In genomic region chr12:120215357-120215735, GRCh38 we compare ENCODE assay signal across 19 cellular contexts. TPM values are rescaled to one million over a fixed set of nuclear protein-coding genes. Genes with fewer than 3 reads are reported as not detected.
DNase-seq lines count a peak whose midpoint lies in the region; ATAC-seq and TF ChIP-seq lines count a peak whose summit lies in the region.
"Had no signal": no experiment of that assay in that cellular context is flagged by ENCODE, and none has a peak within 500 bp of the region (broad histone marks: within the 10 kb centered on the region; RNA-seq: fewer than 3 reads in every experiment).

No MANE protein-coding gene starts in this region.

- TF ChIP-seq CTCF in RWPE1 (conservative IDR thresholded peaks at IDR 0.05; ENCODE audit: low read depth), result no peak

- POLR2A ChIA-PET in RWPE1 (lab: Yijun Ruan, JAX; ENCODE audit: low non-redundant PET), result no interaction called here

- ATAC-seq in activated T-cell treated with anti-CD3 and anti-CD28 coated beads, Interleukin-2, amount 50 U/mL, for 72 hours (replicated peaks in 1 of 2), result no peak
- ATAC-seq in activated T-cell treated with anti-CD3 and anti-CD28 coated beads, Interleukin-2, amount 50 U/mL, for 4 hours, result no peak
- ATAC-seq in stimulated activated effector memory CD8-positive, alpha-beta T cell treated with anti-CD3 and anti-CD28 coated beads, Interleukin-12 subunit alpha, Interleukin-12 subunit beta, amount 100 ng/mL, for 72 hours, result no peak
- no peak for ATAC-seq in HG03469 (IDR thresholded peaks at IDR 0.05; ENCODE audit: unreplicated experiment)
- ATAC-seq: CD8-positive, alpha-beta T cell had no signal

- H3K36me3 Mint-ChIP-seq in activated T-cell treated with anti-CD3 and anti-CD28 coated beads, Interleukin-2, amount 50 U/mL, for 72 hours (ENCODE audit: insufficient read depth in 2 of 2), result peaks cover 1 to 2% of the 10 kb centered on the region in 2 donors
- H3K36me3 Mint-ChIP-seq in activated T-cell treated with anti-CD3 and anti-CD28 coated beads, Interleukin-2, amount 50 U/mL, for 4 hours (ENCODE audit: insufficient read depth), result peaks cover 26% of the 10 kb centered on the region
- H3K36me3 Mint-ChIP-seq in stimulated activated effector memory CD8-positive, alpha-beta T cell treated with anti-CD3 and anti-CD28 coated beads, Interleukin-12 subunit alpha, Interleukin-12 subunit beta, amount 100 ng/mL, for 72 hours, result peaks cover 80% of the 10 kb centered on the region

- CTCF ChIA-PET in RWPE1 (lab: Yijun Ruan, JAX), result no interaction called here

- H3K4me1 Mint-ChIP-seq in activated T-cell treated with anti-CD3 and anti-CD28 coated beads, Interleukin-2, amount 50 U/mL, for 72 hours (ENCODE audit: low read depth), result no peaks in the 10 kb centered on the region
- H3K4me1 Mint-ChIP-seq in activated T-cell treated with anti-CD3 and anti-CD28 coated beads, Interleukin-2, amount 50 U/mL, for 4 hours (ENCODE audit: low read depth), result no peaks in the 10 kb centered on the region
- H3K4me1 Mint-ChIP-seq in stimulated activated effector memory CD8-positive, alpha-beta T cell treated with anti-CD3 and anti-CD28 coated beads, Interleukin-12 subunit alpha, Interleukin-12 subunit beta, amount 100 ng/mL, for 72 hours, result peaks cover 8% of the 10 kb centered on the region

- H3K9me3 Mint-ChIP-seq in activated T-cell treated with anti-CD3 and anti-CD28 coated beads, Interleukin-2, amount 50 U/mL, for 72 hours, result no peaks in the 10 kb centered on the region
- no peaks in the 10 kb centered on the region for H3K9me3 Mint-ChIP-seq in activated T-cell treated with anti-CD3 and anti-CD28 coated beads, Interleukin-2, amount 50 U/mL, for 4 hours
- H3K9me3 Mint-ChIP-seq in stimulated activated effector memory CD8-positive, alpha-beta T cell treated with anti-CD3 and anti-CD28 coated beads, Interleukin-12 subunit alpha, Interleukin-12 subunit beta, amount 100 ng/mL, for 72 hours, result no peaks in the 10 kb centered on the region
- H3K9me3 Mint-ChIP-seq: CD8-positive, alpha-beta T cell; HFFc6 had no signal

- H3K27ac Mint-ChIP-seq in activated T-cell treated with anti-CD3 and anti-CD28 coated beads, Interleukin-2, amount 50 U/mL, for 72 hours, result peak overlapping the region; percentile 79
- peak overlapping the region; percentile 80 for H3K27ac Mint-ChIP-seq in stimulated activated effector memory CD8-positive, alpha-beta T cell treated with anti-CD3 and anti-CD28 coated beads, Interleukin-12 subunit alpha, Interleukin-12 subunit beta, amount 100 ng/mL, for 72 hours
- H3K27ac Mint-ChIP-seq: CD8-positive, alpha-beta T cell had no signal

- DNase-seq in activated T-cell treated with anti-CD3 and anti-CD28 coated beads, Interleukin-2, amount 50 U/mL, for 72 hours, result no peak
- no peak for DNase-seq in activated T-cell treated with anti-CD3 and anti-CD28 coated beads, Interleukin-2, amount 50 U/mL, for 4 hours
- DNase-seq in RWPE1 (ENCODE audit: low spot score) (no peak), islet precursor cell (peak; percentile 49), T1000 (lab: John Stamatoyannopoulos, UW) (no peak), NCI-H526 (lab: John Stamatoyannopoulos, UW) (no peak)
- no peak for DNase-seq in stimulated activated effector memory CD8-positive, alpha-beta T cell treated with anti-CD3 and anti-CD28 coated beads, Interleukin-12 subunit alpha, Interleukin-12 subunit beta, amount 100 ng/mL, for 72 hours (ENCODE audit: low spot score in 2 of 2)
- DNase-seq: CD8-positive, alpha-beta T cell; DMS79 treated with DMSO at 0.1 percent for 48 hours; GOT3; HFFc6; IMR-90; Kasumi-1; NCI-H1105; NCI-H1694 treated with DMSO at 0.1 percent for 48 hours; NCI-H226; NCI-H524 treated with DMSO at 0.1 percent for 48 hours; SJCRH30 had no signal

- peak overlapping the region; percentile 82 for H3K27ac ChIP-seq in RWPE1
- H3K27ac ChIP-seq: SJCRH30 had no signal

- no peaks in the 10 kb centered on the region for H3K27me3 Mint-ChIP-seq in activated T-cell treated with anti-CD3 and anti-CD28 coated beads, Interleukin-2, amount 50 U/mL, for 72 hours (ENCODE audit: low read depth)
- H3K27me3 Mint-ChIP-seq in activated T-cell treated with anti-CD3 and anti-CD28 coated beads, Interleukin-2, amount 50 U/mL, for 4 hours (ENCODE audit: low read depth), result no peaks in the 10 kb centered on the region

- no peak overlapping the region for H3K4me3 Mint-ChIP-seq in activated T-cell treated with anti-CD3 and anti-CD28 coated beads, Interleukin-2, amount 50 U/mL, for 72 hours
- H3K4me3 Mint-ChIP-seq in activated T-cell treated with anti-CD3 and anti-CD28 coated beads, Interleukin-2, amount 50 U/mL, for 4 hours, result no peak overlapping the region
- no peak overlapping the region for H3K4me3 Mint-ChIP-seq in stimulated activated effector memory CD8-positive, alpha-beta T cell treated with anti-CD3 and anti-CD28 coated beads, Interleukin-12 subunit alpha, Interleukin-12 subunit beta, amount 100 ng/mL, for 72 hours
- H3K4me3 Mint-ChIP-seq: CD8-positive, alpha-beta T cell; HFFc6 had no signal

RNA-seq across cellular contexts. Expression of gene RPLP0, which starts 14.4 kb away (rescaled TPM):
- 1,000 to 10,000 TPM; 4,846 to 5,223 TPM for total RNA-seq in activated T-cell treated with anti-CD3 and anti-CD28 coated beads, Interleukin-2, amount 50 U/mL, for 72 hours
- total RNA-seq in activated T-cell treated with anti-CD3 and anti-CD28 coated beads, Interleukin-2, amount 50 U/mL, for 4 hours, result 1,000 to 10,000 TPM; 4,185 to 4,369 (median 4,226) TPM

RNA-seq across cellular contexts. Expression of gene GCN1, which starts 20.8 kb away (rescaled TPM):
- 100 to 1,000 TPM in 1 of 2 donors, 10 to 100 TPM in 1; 93.1 to 106 TPM for total RNA-seq in activated T-cell treated with anti-CD3 and anti-CD28 coated beads, Interleukin-2, amount 50 U/mL, for 72 hours
- total RNA-seq in activated T-cell treated with anti-CD3 and anti-CD28 coated beads, Interleukin-2, amount 50 U/mL, for 4 hours, result 100 to 1,000 TPM; 192 to 204 (median 200) TPM

RNA-seq across cellular contexts. Expression of gene PXN, which starts 50.2 kb away (rescaled TPM):
- total RNA-seq in activated T-cell treated with anti-CD3 and anti-CD28 coated beads, Interleukin-2, amount 50 U/mL, for 72 hours, result 10 to 100 TPM; 80.5 to 89.6 TPM
- 10 to 100 TPM; 49.2 to 54.0 (median 51.1) TPM for total RNA-seq in activated T-cell treated with anti-CD3 and anti-CD28 coated beads, Interleukin-2, amount 50 U/mL, for 4 hours
